ENCODE assay signal across 8 cellular contexts in the genomic region with DNA sequence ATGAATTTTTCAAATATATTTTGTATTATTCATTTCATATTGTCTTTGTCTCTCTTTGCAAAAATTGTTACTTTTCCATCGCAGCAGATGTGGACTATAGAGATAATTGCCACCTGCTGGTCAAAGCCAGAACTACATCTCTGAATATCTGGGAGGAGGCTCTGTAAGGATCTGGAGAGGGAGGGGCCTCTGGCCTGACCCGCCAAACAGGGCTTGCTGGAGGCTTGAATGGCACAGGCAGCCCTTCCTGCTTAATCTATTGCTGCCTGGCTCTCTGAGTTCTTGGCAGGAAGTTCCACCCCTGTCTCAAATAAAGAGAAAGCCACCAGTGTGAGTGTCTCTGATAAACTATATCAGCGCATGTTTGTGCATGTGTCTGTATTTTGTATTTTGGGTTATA.
DNase-seq lines count a peak whose midpoint lies in the region; ATAC-seq and TF ChIP-seq lines count a peak whose summit lies in the region.

No MANE protein-coding gene starts in this region.

- WGBS in lower leg skin, 2 donors: 0 to 23% methylated on average over 2 to 3 of the region's 3 CpGs

- DNase-seq in CMK (ENCODE audit: low read depth): peak; percentile 56
- DNase-seq in NCI-H774 (lab: John Stamatoyannopoulos, UW): peak; percentile 80
- peak; percentile 67 to 78 for DNase-seq in activated CD4-positive, alpha-beta T cell treated with anti-CD3 and anti-CD28 coated beads, Interleukin-2, amount 50 U/mL, for 48 hours
- peak; percentile 75 to 88 for DNase-seq in dermis microvascular lymphatic vessel endothelial cell (ENCODE audit: low read depth in 2 of 2)
- DNase-seq in lower leg skin (ENCODE audit: low spot score in 2 of 2): peak; percentile 88 to 91
- peak; percentile 56 for DNase-seq in stimulated activated CD8-positive, alpha-beta memory T cell treated with anti-CD3 and anti-CD28 coated beads, Interleukin-12 subunit alpha, Interleukin-12 subunit beta, amount 100 ng/mL, for 1 hour (ENCODE audit: low read depth)

- no peak for TF ChIP-seq CTCF in lower leg skin (IDR thresholded peaks at IDR 0.05)

- no peak overlapping the region for H3K4me3 ChIP-seq in lower leg skin (ENCODE audit: low read depth, poor library complexity, severe bottlenecking)

- TF ChIP-seq POLR2A in lower leg skin (IDR thresholded peaks at IDR 0.05): no peak

- intact Hi-C loops in lower leg skin (cut with DNase I; ENCODE audit: low total_unique reads): no loop called here

- ATAC-seq in GM19468 (IDR thresholded peaks at IDR 0.05; ENCODE audit: extremely low read depth, unreplicated experiment) (peak; percentile 96), HG03575 (IDR thresholded peaks at IDR 0.05; ENCODE audit: extremely low read depth, insufficient number of reproducible peaks, low FRiP score, unreplicated experiment) (peak; percentile 94)
